8 cellular contexts compared by ENCODE assay signal in genomic region chr1:184036517-184036949, GRCh38. TPM values are rescaled to one million over a fixed set of nuclear protein-coding genes. Genes with fewer than 3 reads are reported as not detected.
DNase-seq lines count a peak whose midpoint lies in the region; TF ChIP-seq lines count a peak whose summit lies in the region.

No MANE protein-coding gene starts in this region.

- H3K4me2 ChIP-seq in GM23248 (ENCODE audit: unreplicated experiment): peak overlapping the region; percentile 90
- H3K4me2 ChIP-seq in smooth muscle cell: peak overlapping the region; percentile 99

- H3K9me3 ChIP-seq in GM23248 (ENCODE audit: low read depth): no peaks in the 10 kb centered on the region
- no peaks in the 10 kb centered on the region for H3K9me3 ChIP-seq in smooth muscle cell (replicated peaks; ENCODE audit: low read depth)

- H4K20me1 ChIP-seq in GM23248 (ENCODE audit: insufficient read depth) (no peaks in the 10 kb centered on the region), smooth muscle cell (ENCODE audit: low read depth) (no peaks in the 10 kb centered on the region)

- H3K4me3 ChIP-seq in GM23248 (peak overlapping the region; percentile 82), smooth muscle cell (peak overlapping the region; percentile 67)

- H3K9me3 Mint-ChIP-seq in brain: no peaks in the 10 kb centered on the region

- peak overlapping the region; percentile 80 to 87 (median 85) for H3K4me3 Mint-ChIP-seq in brain

- peaks cover 62% of the 10 kb centered on the region for H3K4me1 Mint-ChIP-seq in brain

- in situ Hi-C loops in GM23248 (cut with MboI): no loop called here

- no peaks in the 10 kb centered on the region for H3K79me2 ChIP-seq in GM23248 (ENCODE audit: insufficient read depth)
- H3K79me2 ChIP-seq in smooth muscle cell (ENCODE audit: low read depth): no peaks in the 10 kb centered on the region

- H3K36me3 ChIP-seq in GM23248 (ENCODE audit: low read depth) (no peaks in the 10 kb centered on the region), smooth muscle cell (ENCODE audit: low read depth) (no peaks in the 10 kb centered on the region)

- H3K36me3 Mint-ChIP-seq in brain: no peaks in the 10 kb centered on the region

- H3F3A ChIP-seq in GM23248 (ENCODE audit: insufficient read depth) (peaks cover 29% of the 10 kb centered on the region), smooth muscle cell (ENCODE audit: low read depth) (no peaks in the 10 kb centered on the region)

- H3K27me3 ChIP-seq in GM23248 (replicated peaks; ENCODE audit: insufficient read depth) (no peaks in the 10 kb centered on the region), smooth muscle cell (ENCODE audit: low read depth) (peaks cover 72% of the 10 kb centered on the region)

- peaks cover 29% of the 10 kb centered on the region for H3K27me3 Mint-ChIP-seq in brain

- H3K9ac ChIP-seq in GM23248 (peak overlapping the region; percentile 50), smooth muscle cell (ENCODE audit: low read depth) (no peak overlapping the region)

- no peak for TF ChIP-seq CTCF in brain (conservative IDR thresholded peaks at IDR 0.05)
- no peak for TF ChIP-seq CTCF in smooth muscle cell (IDR thresholded peaks at IDR 0.05; ENCODE audit: borderline replicate concordance, insufficient read depth, poor library complexity, severe bottlenecking)

- 2% methylated on average over 29 of the region's 29 CpGs for WGBS in GM23248 (ENCODE audit: low coverage in 1 of 2, low lambda C conversion rate in 2 of 2, missing lambda C conversion rate in 2 of 2), 2 experiments
- WGBS in smooth muscle cell (ENCODE audit: low lambda C conversion rate): under 1% methylated on average over 28 of the region's 29 CpGs

- H3K4me1 ChIP-seq in GM23248 (ENCODE audit: insufficient read depth) (peaks cover 13% of the 10 kb centered on the region; the same call in 1 of the 2 replicates), smooth muscle cell (ENCODE audit: low read depth) (peaks cover 11% of the 10 kb centered on the region)

- H3K27ac Mint-ChIP-seq in brain: peak overlapping the region; percentile 31 to 92 (median 73)

- peak overlapping the region; percentile 84 for H2AFZ ChIP-seq in GM23248
- H2AFZ ChIP-seq in smooth muscle cell (ENCODE audit: low read depth): peak overlapping the region; percentile 67

- H3K27ac ChIP-seq in GM23248 (no peak overlapping the region), smooth muscle cell (ENCODE audit: low read depth) (no peak overlapping the region)

- no peaks in the 10 kb centered on the region for H3K9me2 ChIP-seq in GM23248 (ENCODE audit: insufficient read depth)

- DNase-seq in DMS 273 (lab: John Stamatoyannopoulos, UW; ENCODE audit: unreplicated experiment): peak; percentile 87
- DNase-seq in GM23248: peak; percentile 45
- DNase-seq in NCI-H748 (lab: John Stamatoyannopoulos, UW; ENCODE audit: unreplicated experiment): peak; percentile 37
- DNase-seq in iPS-NIHi7 (ENCODE audit: extremely low spot score): peak; percentile 56
- no peak for DNase-seq in smooth muscle cell (lab: John Stamatoyannopoulos, UW; ENCODE audit: unreplicated experiment)
- DNase-seq in cortex of kidney (lab: John Stamatoyannopoulos, UW): no peak
- DNase-seq in NCI-H2196 (lab: John Stamatoyannopoulos, UW; ENCODE audit: unreplicated experiment): no peak

RNA-seq across cellular contexts. Expression of gene COLGALT2, which starts 1.0 kb away (rescaled TPM):
- 1.4 and 2.7 TPM in 2 replicates for total RNA-seq in GM23248 (2014; rRNA removed; shearing (Covaris generic))
- polyA plus RNA-seq in GM23248 (2016; fragmentation: Nextera tagmentation; extraction: Ambion mirVana) (0.91 and 0.94 TPM in 2 replicates), brain (ENCODE audit: insufficient read depth, low read depth, low replicate concordance) (15.2 TPM), smooth muscle cell (0.61 and 0.73 TPM in 2 replicates)
- 0.22 and 0.31 TPM in 2 replicates for total RNA-seq in smooth muscle cell

RNA-seq across cellular contexts. Expression of gene TSEN15, which starts 15.0 kb away (rescaled TPM):
- 52.0 and 65.3 TPM in 2 replicates for total RNA-seq in GM23248 (2014; rRNA removed; shearing (Covaris generic))
- polyA plus RNA-seq in GM23248 (2016; fragmentation: Nextera tagmentation; extraction: Ambion mirVana): 81.9 and 83.5 TPM in 2 replicates
- polyA plus RNA-seq in brain (ENCODE audit: insufficient read depth, low read depth, low replicate concordance): 30.2 TPM
- total RNA-seq in smooth muscle cell: 56.7 and 82.0 TPM in 2 replicates
- 34.7 and 35.6 TPM in 2 replicates for polyA plus RNA-seq in smooth muscle cell

Comparison
In these comparisons a context has a peak if more than half of its experiments do, and no peak if none do; other contexts are left out.
1. DNase-seq: peak in DMS 273 (single experiment), GM23248 (single experiment), NCI-H748 (single experiment) and iPS-NIHi7 (single experiment); none in smooth muscle cell (single experiment), cortex of kidney (single experiment) and NCI-H2196 (single experiment).